Comparison of ENCODE assay signal across 18 cellular contexts in the genomic region with DNA sequence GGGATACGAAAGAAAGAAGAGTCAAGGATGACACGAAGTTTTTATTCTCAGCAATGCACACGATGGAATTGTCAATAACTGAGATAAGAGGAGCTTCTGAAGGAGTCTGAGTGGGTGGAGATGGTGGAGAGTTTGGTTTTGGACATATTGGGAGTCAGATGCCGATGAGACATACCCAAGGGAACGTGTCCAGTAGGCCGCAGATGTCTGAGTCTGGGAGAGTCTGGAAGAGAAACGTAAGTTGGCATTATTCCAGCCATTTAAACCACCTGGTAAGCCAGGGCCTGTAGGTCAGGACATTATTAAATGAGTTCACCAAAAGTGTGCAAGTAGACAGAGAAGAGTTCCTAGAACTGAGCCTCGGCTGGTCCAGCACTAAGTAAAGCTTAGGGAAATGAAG.
DNase-seq lines count a peak whose midpoint lies in the region; ATAC-seq, FAIRE-seq and TF ChIP-seq lines count a peak whose summit lies in the region.
"Had no signal": no experiment of that assay in that cellular context is flagged by ENCODE, and none has a peak within 500 bp of the region (broad histone marks: within the 10 kb centered on the region; RNA-seq: fewer than 3 reads in every experiment).

No MANE protein-coding gene starts in this region.

- no peak overlapping the region for H3K27ac Mint-ChIP-seq in T-helper 17 cell
- H3K27ac Mint-ChIP-seq: B cell; CD4-positive, alpha-beta T cell had no signal

- no peaks in the 10 kb centered on the region for H3K36me3 ChIP-seq in keratinocyte (ENCODE audit: control insufficient read depth in 2 of 2, extremely low read depth in 1 of 2, insufficient read depth in 2 of 2, low read length in 2 of 2)
- H3K36me3 ChIP-seq: HAP-1 had no signal

- no peaks in the 10 kb centered on the region for H3K4me1 Mint-ChIP-seq in T-helper 17 cell
- H3K4me1 Mint-ChIP-seq: B cell had no signal

- peaks cover 26% of the 10 kb centered on the region for H3K4me1 ChIP-seq in keratinocyte (ENCODE audit: control insufficient read depth, extremely low read depth, insufficient read depth, low read length)
- H3K4me1 ChIP-seq: HAP-1 had no signal

- H3K9me3 ChIP-seq in keratinocyte (ENCODE audit: control insufficient read depth, low read depth, low read length) (no peaks in the 10 kb centered on the region), T-helper 17 cell (ENCODE audit: control insufficient read depth, low read length, poor library complexity, severe bottlenecking) (no peaks in the 10 kb centered on the region)
- H3K9me3 ChIP-seq: HAP-1 had no signal

- no peaks in the 10 kb centered on the region for H3K27me3 ChIP-seq in keratinocyte (ENCODE audit: control insufficient read depth, extremely low read depth, insufficient read depth, low read length)

- H3K4me2 ChIP-seq in keratinocyte (ENCODE audit: control insufficient read depth, extremely low read depth, insufficient read depth, low read depth, low read length), result no peak overlapping the region

- ATAC-seq in T-helper 17 cell, result no peak

- dilution Hi-C loops in keratinocyte (cut with MboI; ENCODE audit: extremely low pct_ligation_motif_present, low sequenced_read_pairs), result no loop called here

- H3K79me2 ChIP-seq in keratinocyte (ENCODE audit: control insufficient read depth, insufficient read depth, low read length), result no peaks in the 10 kb centered on the region

- DNase-seq in G401 (ENCODE audit: low spot score) (peak; percentile 7), LoVo (ENCODE audit: low spot score) (peak; percentile 31), keratinocyte (ENCODE audit: low read depth, low spot score) (no peak), T-helper 17 cell (no peak), mesenteric fat pad (ENCODE audit: low spot score) (no peak)
- no peak for DNase-seq in stimulated activated naive CD4-positive, alpha-beta T cell treated with Interleukin-2 at 50 U/mL for 16 hours (lab: John Stamatoyannopoulos, UW)
- DNase-seq: CD4-positive, alpha-beta T cell; DMS153; DMS79 treated with DMSO at 0.1 percent for 48 hours; EL; GDM1 had no signal

- H2AFZ ChIP-seq in keratinocyte (ENCODE audit: control insufficient read depth, low read length), result no peak overlapping the region

- H3K4me3 Mint-ChIP-seq in T-helper 17 cell, result no peak overlapping the region
- H3K4me3 Mint-ChIP-seq: B cell; CD4-positive, alpha-beta T cell had no signal

- in situ Hi-C loops in G401 (cut with HindIII; ENCODE audit: low sequenced_read_pairs), result no loop called here

- H3K36me3 Mint-ChIP-seq in T-helper 17 cell (ENCODE audit: low read depth), result no peaks in the 10 kb centered on the region

- FAIRE-seq in keratinocyte (lab: Jason Lieb, UNC), result peak; percentile 13
- FAIRE-seq: A204.1, GM19239, H1, HTR-8/SVneo had no signal

- no peaks in the 10 kb centered on the region for H4K20me1 ChIP-seq in keratinocyte (ENCODE audit: control insufficient read depth, extremely low read depth, insufficient read depth, low read length)

- TF ChIP-seq CTCF in VCaP (conservative IDR thresholded peaks at IDR 0.05) (no peak), keratinocyte (optimal IDR thresholded peaks at IDR 0.05 in 1 of 3, IDR thresholded peaks at IDR 0.05 in 1 of 3, conservative IDR thresholded peaks at IDR 0.05 in 1 of 3; ENCODE audit: extremely low read depth in 1 of 3, insufficient read depth in 2 of 3, low read length in 3 of 3) (no peak)

- H3K27ac ChIP-seq in VCaP (peak overlapping the region; percentile 73), keratinocyte (ENCODE audit: control insufficient read depth, insufficient read depth, low read length) (no peak overlapping the region)

- no peak overlapping the region for H3K4me3 ChIP-seq in keratinocyte (ENCODE audit: control insufficient read depth in 2 of 3, extremely low read depth in 1 of 3, insufficient read depth in 2 of 3, low read depth in 1 of 3, low read length in 3 of 3)
- H3K4me3 ChIP-seq: HAP-1 had no signal

- no peaks in the 10 kb centered on the region for H3K9me1 ChIP-seq in keratinocyte (ENCODE audit: control insufficient read depth, extremely low read depth, insufficient read depth, low read length)

- no peaks in the 10 kb centered on the region for H3K27me3 Mint-ChIP-seq in T-helper 17 cell
- H3K27me3 Mint-ChIP-seq: B cell; CD4-positive, alpha-beta T cell had no signal

- no peak overlapping the region for H3K9ac ChIP-seq in keratinocyte (ENCODE audit: control insufficient read depth, extremely low read depth, insufficient read depth, low read length)

Comparison
In these comparisons a context has a peak if more than half of its experiments do, and no peak if none do; other contexts are left out.
1. DNase-seq: peak in G401 (single experiment) and LoVo (single experiment); none in keratinocyte (single experiment), stimulated activated naive CD4-positive, alpha-beta T cell treated with Interleukin-2 at 50 U/mL for 16 hours (single experiment), T-helper 17 cell (0 of 3) and mesenteric fat pad (single experiment).